21 cellular contexts compared by ENCODE assay signal in the genomic region with DNA sequence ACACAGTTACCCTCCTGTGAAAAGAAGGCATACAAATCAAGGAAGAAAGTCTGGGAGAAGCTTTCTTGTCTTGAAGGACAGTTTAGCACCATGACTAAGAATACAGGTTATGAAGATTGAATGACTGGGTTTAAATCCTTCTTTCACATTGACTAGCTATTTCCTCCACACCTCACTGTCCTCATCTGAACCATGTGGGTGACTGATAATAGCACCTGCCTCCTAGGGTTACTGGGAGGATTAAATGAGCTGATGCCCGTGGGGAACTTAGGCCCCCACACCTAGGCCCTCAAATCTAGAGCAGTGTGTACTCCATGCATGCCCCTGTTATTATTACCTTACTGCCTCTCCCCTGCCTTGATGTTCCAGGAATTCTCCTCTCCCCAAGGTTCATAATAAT.
DNase-seq lines count a peak whose midpoint lies in the region; ATAC-seq and TF ChIP-seq lines count a peak whose summit lies in the region.
"Had no signal": no experiment of that assay in that cellular context is flagged by ENCODE, and none has a peak within 500 bp of the region (broad histone marks: within the 10 kb centered on the region; RNA-seq: fewer than 3 reads in every experiment).

No MANE protein-coding gene starts in this region.

- peaks cover 18% of the 10 kb centered on the region for H3K4me1 Mint-ChIP-seq in type B pancreatic cell (ENCODE audit: unreplicated experiment)
- peaks cover 14% of the 10 kb centered on the region for H3K4me1 Mint-ChIP-seq in activated T-helper 1 cell treated with anti-CD3 and anti-CD28 coated beads, Interleukin-12 subunit alpha, Interleukin-12 subunit beta, Interleukin-2, Interleukin-4 antibody, amounts not matched to agents 30 ng/mL and 10 ng/mL and 1 ng/mL, durations not matched to agents 14 hours and 24 hours and 36 hours (ENCODE audit: low read depth)
- H3K4me1 Mint-ChIP-seq: CD14-positive monocyte had no signal

- ATAC-seq in activated naive CD4-positive, alpha-beta T cell treated with anti-CD3 and anti-CD28 coated beads, Interleukin-2, amount 50 U/mL, for 72 hours = peak; percentile 44 to 87
- ATAC-seq in esophagus mucosa = peak; percentile 69
- ATAC-seq: A549, GM23338 had no signal

- H3K4me3 Mint-ChIP-seq in type B pancreatic cell = no peak overlapping the region
- H3K4me3 Mint-ChIP-seq in activated T-helper 1 cell treated with anti-CD3 and anti-CD28 coated beads, Interleukin-12 subunit alpha, Interleukin-12 subunit beta, Interleukin-2, Interleukin-4 antibody, amounts not matched to agents 30 ng/mL and 10 ng/mL and 1 ng/mL, durations not matched to agents 14 hours and 24 hours and 36 hours = no peak overlapping the region
- H3K4me3 Mint-ChIP-seq: B cell, CD14-positive monocyte, GM23338 had no signal

- no peak for DNase-seq in activated naive CD4-positive, alpha-beta T cell treated with anti-CD3 and anti-CD28 coated beads, Interleukin-2, amount 50 U/mL, for 72 hours (ENCODE audit: low spot score in 2 of 2)
- DNase-seq in activated naive CD4-positive, alpha-beta T cell (lab: John Stamatoyannopoulos, UW) = no peak
- DNase-seq in HT1080 (ENCODE audit: low read depth) (peak; percentile 21), type B pancreatic cell (ENCODE audit: extremely low spot score, unreplicated experiment) (no peak), dermis blood vessel endothelial cell (no peak), GF-D8 (lab: John Stamatoyannopoulos, UW) (no peak)
- DNase-seq in activated T-helper 1 cell treated with anti-CD3 and anti-CD28 coated beads, Interleukin-12 subunit alpha, Interleukin-12 subunit beta, Interleukin-2, Interleukin-4 antibody, amounts not matched to agents 30 ng/mL and 10 ng/mL and 1 ng/mL, durations not matched to agents 14 hours and 24 hours and 36 hours (ENCODE audit: low spot score) = no peak
- DNase-seq: HCEC 1CT, NCI-H1092 treated with DMSO at 0.1 percent for 48 hours, NCI-H146, NCI-H2029, NCI-H226, NCI-H510A treated with DMSO at 0.1 percent for 48 hours, NCI-H748 treated with DMSO at 0.1 percent for 48 hours, SIG-M5, SK-N-SH had no signal

- no peak for TF ChIP-seq CTCF in type B pancreatic cell (conservative IDR thresholded peaks at IDR 0.05)

- H3K27ac Mint-ChIP-seq in activated naive CD4-positive, alpha-beta T cell treated with anti-CD3 and anti-CD28 coated beads, Interleukin-2, amount 50 U/mL, for 72 hours = peak overlapping the region in 1 of 2 donors; percentile 7
- H3K27ac Mint-ChIP-seq in type B pancreatic cell = peak overlapping the region; percentile 75
- no peak overlapping the region for H3K27ac Mint-ChIP-seq in activated T-helper 1 cell treated with anti-CD3 and anti-CD28 coated beads, Interleukin-12 subunit alpha, Interleukin-12 subunit beta, Interleukin-2, Interleukin-4 antibody, amounts not matched to agents 30 ng/mL and 10 ng/mL and 1 ng/mL, durations not matched to agents 14 hours and 24 hours and 36 hours
- H3K27ac Mint-ChIP-seq: B cell, CD14-positive monocyte, GM23338 had no signal

- H3K27me3 Mint-ChIP-seq in type B pancreatic cell = peaks cover 3% of the 10 kb centered on the region
- H3K27me3 Mint-ChIP-seq in activated T-helper 1 cell treated with anti-CD3 and anti-CD28 coated beads, Interleukin-12 subunit alpha, Interleukin-12 subunit beta, Interleukin-2, Interleukin-4 antibody, amounts not matched to agents 30 ng/mL and 10 ng/mL and 1 ng/mL, durations not matched to agents 14 hours and 24 hours and 36 hours (ENCODE audit: insufficient read depth) = peaks cover 2% of the 10 kb centered on the region

- peaks cover 0 to 10% of the 10 kb centered on the region in 2 donors for H3K36me3 Mint-ChIP-seq in activated naive CD4-positive, alpha-beta T cell treated with anti-CD3 and anti-CD28 coated beads, Interleukin-2, amount 50 U/mL, for 72 hours
- H3K36me3 Mint-ChIP-seq in type B pancreatic cell = no peaks in the 10 kb centered on the region
- peaks cover 2% of the 10 kb centered on the region for H3K36me3 Mint-ChIP-seq in activated T-helper 1 cell treated with anti-CD3 and anti-CD28 coated beads, Interleukin-12 subunit alpha, Interleukin-12 subunit beta, Interleukin-2, Interleukin-4 antibody, amounts not matched to agents 30 ng/mL and 10 ng/mL and 1 ng/mL, durations not matched to agents 14 hours and 24 hours and 36 hours (ENCODE audit: low read depth)
- H3K36me3 Mint-ChIP-seq: CD14-positive monocyte had no signal

- intact Hi-C loops in activated T-helper 1 cell treated with anti-CD3 and anti-CD28 coated beads, Interleukin-12 subunit alpha, Interleukin-12 subunit beta, Interleukin-2, Interleukin-4 antibody, amounts not matched to agents 30 ng/mL and 10 ng/mL and 1 ng/mL, durations not matched to agents 14 hours and 24 hours and 36 hours (cut with micrococcal nuclease) = no loop called here

- peaks cover 0 to 5% of the 10 kb centered on the region in 2 donors for H3K9me3 Mint-ChIP-seq in activated naive CD4-positive, alpha-beta T cell treated with anti-CD3 and anti-CD28 coated beads, Interleukin-2, amount 50 U/mL, for 72 hours
- H3K9me3 Mint-ChIP-seq in type B pancreatic cell = peaks cover 9% of the 10 kb centered on the region
- no peaks in the 10 kb centered on the region for H3K9me3 Mint-ChIP-seq in activated T-helper 1 cell treated with anti-CD3 and anti-CD28 coated beads, Interleukin-12 subunit alpha, Interleukin-12 subunit beta, Interleukin-2, Interleukin-4 antibody, amounts not matched to agents 30 ng/mL and 10 ng/mL and 1 ng/mL, durations not matched to agents 14 hours and 24 hours and 36 hours
